ENCODE assay signal across 8 cellular contexts in the genomic region with DNA sequence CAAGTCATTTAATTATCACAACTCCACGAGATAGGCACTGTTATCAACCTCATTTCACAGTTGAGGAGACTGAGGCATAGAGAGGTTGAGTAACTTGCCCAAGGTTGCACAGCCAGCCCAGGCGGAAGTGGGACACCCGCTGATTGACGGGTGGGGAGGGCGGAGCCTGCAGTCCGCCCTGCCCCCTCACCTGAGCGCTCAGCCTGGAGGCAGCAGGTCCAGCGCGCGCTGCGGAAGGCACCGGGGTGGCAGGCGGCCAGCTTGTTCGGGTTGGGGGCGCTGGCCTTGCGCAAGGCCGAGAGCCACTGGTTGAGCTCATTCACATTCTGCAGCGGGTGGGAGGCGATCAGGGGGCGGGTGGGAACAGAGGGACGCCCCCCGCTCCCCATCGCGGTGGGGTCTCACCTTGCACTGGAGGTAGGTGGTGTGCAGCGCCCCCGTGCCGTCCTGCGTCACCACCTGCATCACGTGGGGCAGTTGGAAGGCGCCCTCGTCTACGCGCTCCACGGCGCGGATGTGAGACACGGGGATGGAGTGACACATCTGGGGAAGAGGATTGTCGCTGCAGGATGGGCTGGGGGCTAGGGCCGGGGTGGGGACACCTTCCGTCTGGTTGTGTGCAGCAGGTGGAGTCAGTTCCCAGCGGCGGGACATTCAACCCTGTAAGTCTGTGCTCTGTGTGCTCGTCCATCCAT. TPM values are rescaled to one million over a fixed set of nuclear protein-coding genes. Genes with fewer than 3 reads are reported as not detected.
DNase-seq lines count a peak whose midpoint lies in the region; ATAC-seq and TF ChIP-seq lines count a peak whose summit lies in the region.

No MANE protein-coding gene starts in this region.

- DNase-seq in GM20000 (ENCODE audit: low spot score) (peak; percentile 67), NCI-H510A treated with DMSO at 0.1 percent for 48 hours (lab: John Stamatoyannopoulos, UW) (no peak), NCI-H2081 treated with DMSO at 0.1 percent for 48 hours (lab: John Stamatoyannopoulos, UW) (no peak), A673 (ENCODE audit: low spot score) (no peak)
- peak; percentile 84 for DNase-seq in activated CD4-positive, alpha-beta T cell treated with anti-CD3 and anti-CD28 coated beads for 48 hours
- peak; percentile 27 for DNase-seq in effector CD8-positive, alpha-beta T cell (lab: John Stamatoyannopoulos, UW)
- peak in 3 of 4 experiments; percentile 40 to 66 (median 43) for DNase-seq in stimulated activated CD4-positive, alpha-beta T cell treated with anti-CD3 and anti-CD28 coated beads, Interleukin-1b, Interleukin-23, amount 100 ng/mL, for 24 hours (ENCODE audit: low read depth in 4 of 4, low spot score in 1 of 4)

- no TSS peak for BruUV-seq in A673 (replicated peaks; lab: Mats Ljungman, UMichigan)

- no peaks in the 10 kb centered on the region for H3K9me3 ChIP-seq in A673 (ENCODE audit: low read depth, low read length, poor library complexity, severe bottlenecking)

- POLR2A ChIA-PET in A673 (lab: Charles Lee; ENCODE audit: low non-redundant PET), result no interaction called here

- TF ChIP-seq CTCF in GM20000 (IDR thresholded peaks at IDR 0.05; ENCODE audit: extremely low read depth, missing control alignments) (no peak), A673 (conservative IDR thresholded peaks at IDR 0.05; ENCODE audit: low read depth, low read length) (no peak)

- no peak for ATAC-seq in GM18517 (IDR thresholded peaks at IDR 0.05; ENCODE audit: unreplicated experiment)

- H3K27ac ChIP-seq in A673 (ENCODE audit: low read depth, low read length, poor library complexity, severe bottlenecking), result no peak overlapping the region

- H3K27me3 ChIP-seq in A673 (replicated peaks; ENCODE audit: insufficient read depth, low read depth, low read length, poor library complexity), result no peaks in the 10 kb centered on the region

- intact Hi-C loops in A673 (cut with micrococcal nuclease; ENCODE audit: unreplicated experiment), result no loop called here

- no peaks in the 10 kb centered on the region for H3K36me3 ChIP-seq in A673 (ENCODE audit: insufficient read depth, low read length, poor library complexity, severe bottlenecking)

- CTCF ChIA-PET in A673 (lab: Charles Lee), result no interaction called here

- no peak overlapping the region for H3K4me3 ChIP-seq in A673 (ENCODE audit: low read depth, low read length, poor library complexity, severe bottlenecking)

- H3K4me1 ChIP-seq in A673 (ENCODE audit: insufficient read depth, low read length, poor library complexity, severe bottlenecking), result peaks cover 2% of the 10 kb centered on the region

RNA-seq across cellular contexts. Expression of a gene that starts 31.7 kb away (rescaled TPM):
- total RNA-seq in A673 (2021), result 0.32 TPM in 1 of 2 replicates, not detected in the other

RNA-seq across cellular contexts. Expression of a gene that starts 45.6 kb away (rescaled TPM):
- total RNA-seq in A673 (2021), result not detected in 2 replicates

RNA-seq across cellular contexts. Expression of a gene that starts 47.4 kb away (rescaled TPM):
- total RNA-seq in A673 (2021), result 5.5 and 6.1 TPM in 2 replicates

Comparison
In these comparisons a context has a peak if more than half of its experiments do, and no peak if none do; other contexts are left out.
1. DNase-seq: peak in GM20000 (single experiment), activated CD4-positive, alpha-beta T cell treated with anti-CD3 and anti-CD28 coated beads for 48 hours (single experiment), effector CD8-positive, alpha-beta T cell (single experiment) and stimulated activated CD4-positive, alpha-beta T cell treated with anti-CD3 and anti-CD28 coated beads, Interleukin-1b, Interleukin-23, amount 100 ng/mL, for 24 hours (3 of 4); none in NCI-H510A treated with DMSO at 0.1 percent for 48 hours (single experiment), NCI-H2081 treated with DMSO at 0.1 percent for 48 hours (single experiment) and A673 (single experiment).